Comparison of ENCODE assay signal across 37 cellular contexts in the genomic region with DNA sequence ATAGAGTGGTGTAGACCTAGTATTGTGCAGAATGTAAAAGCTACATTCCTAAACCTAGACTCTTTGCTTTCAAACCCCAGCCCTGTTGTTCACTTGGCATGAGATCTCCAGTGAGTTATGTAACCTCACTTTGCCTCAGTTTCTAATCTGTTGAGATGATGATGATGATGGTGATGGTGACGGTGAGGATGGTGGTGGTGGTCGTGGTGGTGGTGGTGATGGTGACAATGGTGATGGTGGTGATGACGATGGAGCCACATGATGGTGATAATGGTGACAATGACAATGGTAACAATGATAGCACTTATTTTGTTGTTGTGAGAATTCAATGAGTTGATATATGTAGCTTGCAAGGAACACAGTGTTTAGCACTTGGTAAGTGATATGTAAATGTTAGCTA.
"Had no signal": no experiment of that assay in that cellular context is flagged by ENCODE, and none has a peak within 500 bp of the region (broad histone marks: within the 10 kb centered on the region; RNA-seq: fewer than 3 reads in every experiment).

No MANE protein-coding gene starts in this region.

- H3K36me3 Mint-ChIP-seq: activated CD8-positive, alpha-beta memory T cell treated with anti-CD3 and anti-CD28 coated beads, Interleukin-2, amount 10 ng/mL, durations not matched to agents 7 days and 5 days; activated naive CD8-positive, alpha-beta T cell treated with anti-CD3 and anti-CD28 coated beads for 36 hours had no signal

- H3K4me1 ChIP-seq: adrenal gland, breast epithelium had no signal

- H3K4me3 Mint-ChIP-seq: activated B cell treated with CpG ODN at 0.5 μM for 24 hours; activated CD4-positive, alpha-beta memory T cell treated with anti-CD3 and anti-CD28 coated beads, Interleukin-2, amount 10 ng/mL, durations not matched to agents 7 days and 5 days; activated CD4-positive, alpha-beta T cell treated with anti-CD3 and anti-CD28 coated beads for 36 hours; activated CD4-positive, alpha-beta T cell treated with anti-CD3 and anti-CD28 coated beads, Interleukin-2, amount 10 ng/mL, durations not matched to agents 7 days and 5 days; activated CD8-positive, alpha-beta memory T cell treated with anti-CD3 and anti-CD28 coated beads, Interleukin-2, amount 10 ng/mL, durations not matched to agents 7 days and 5 days; activated CD8-positive, alpha-beta T cell treated with anti-CD3 and anti-CD28 coated beads, Interleukin-2, amount 10 ng/mL, durations not matched to agents 7 days and 5 days; activated naive CD4-positive, alpha-beta T cell treated with anti-CD3 and anti-CD28 coated beads for 36 hours; activated naive CD8-positive, alpha-beta T cell treated with anti-CD3 and anti-CD28 coated beads for 36 hours; activated T-cell treated with anti-CD3 and anti-CD28 coated beads, Interleukin-2, amount 50 U/mL, for 24 hours; activated T-helper 1 cell treated with anti-CD3 and anti-CD28 coated beads, Interleukin-12 subunit alpha, Interleukin-12 subunit beta, Interleukin-2, Interleukin-4 antibody, amounts not matched to agents 30 ng/mL and 10 ng/mL and 1 ng/mL, durations not matched to agents 14 hours and 24 hours and 36 hours; activated T-helper 17 cell treated with anti-CD3 and anti-CD28 coated beads, Interleukin-2, amount 50 U/mL, for 72 hours; T-helper 1 cell treated with Interleukin-12 subunit alpha and Interleukin-12 subunit beta and Interleukin-4 antibody, amounts not matched to agents 30 μg/mL and 1 μg/mL, for 36 hours; T-helper 2 cell treated with Interferon-gamma antibody and Interleukin-4, amounts not matched to agents 5 μg/mL and 100 μg/mL, for 36 hours had no signal

- DNase-seq: activated B cell treated with CpG ODN at 0.5 μM for 24 hours; activated CD4-positive, alpha-beta memory T cell treated with anti-CD3 and anti-CD28 coated beads, Interleukin-2, amount 10 ng/mL, durations not matched to agents 7 days and 5 days; activated CD4-positive, alpha-beta T cell treated with anti-CD3 and anti-CD28 coated beads for 36 hours; activated CD4-positive, alpha-beta T cell treated with anti-CD3 and anti-CD28 coated beads for 48 hours; activated CD4-positive, alpha-beta T cell treated with anti-CD3 and anti-CD28 coated beads, Interleukin-2, amount 10 ng/mL, durations not matched to agents 7 days and 5 days; activated CD4-positive, alpha-beta T cell treated with anti-CD3 and anti-CD28 coated beads, Interleukin-2, amount 50 U/mL, for 48 hours; activated CD4-positive, CD25-positive, alpha-beta regulatory T cell treated with anti-CD3 and anti-CD28 coated beads, Interleukin-2, amount 50 U/mL, for 72 hours; activated CD8-positive, alpha-beta memory T cell treated with anti-CD3 and anti-CD28 coated beads for 24 hours; activated CD8-positive, alpha-beta memory T cell treated with anti-CD3 and anti-CD28 coated beads, Interleukin-2, amount 10 ng/mL, durations not matched to agents 7 days and 5 days; activated CD8-positive, alpha-beta memory T cell treated with anti-CD3 and anti-CD28 coated beads, Interleukin-2, amount 50 U/mL, for 48 hours; activated CD8-positive, alpha-beta T cell treated with anti-CD3 and anti-CD28 coated beads, Interleukin-2, amount 10 ng/mL, durations not matched to agents 7 days and 5 days; activated effector memory CD4-positive, alpha-beta T cell treated with anti-CD3 and anti-CD28 coated beads, Interleukin-2, amount 50 U/mL, for 16 hours; activated gamma-delta T cell treated with Interleukin-2 at 50 U/mL for 16 hours; activated naive CD4-positive, alpha-beta T cell; activated naive CD4-positive, alpha-beta T cell treated with anti-CD3 and anti-CD28 coated beads for 36 hours; activated naive CD4-positive, alpha-beta T cell treated with anti-CD3 and anti-CD28 coated beads, Interleukin-2, amount 50 U/mL, for 16 hours; activated naive CD8-positive, alpha-beta T cell treated with anti-CD3 and anti-CD28 coated beads for 36 hours; activated T-cell treated with anti-CD3 and anti-CD28 coated beads, Interleukin-2, amount 50 U/mL, for 24 hours; activated T-cell treated with anti-CD3 and anti-CD28 coated beads, Interleukin-2, amount 50 U/mL, for 48 hours; adrenal gland; amniotic stem cell; aorta; body of pancreas; brain microvascular endothelial cell; central memory CD4-positive, alpha-beta T cell; T-helper 1 cell; T-helper 2 cell; T-helper 9 cell had no signal

- H3K27ac Mint-ChIP-seq: activated B cell treated with CpG ODN at 0.5 μM for 24 hours; activated CD4-positive, alpha-beta memory T cell treated with anti-CD3 and anti-CD28 coated beads, Interleukin-2, amount 10 ng/mL, durations not matched to agents 7 days and 5 days; activated CD4-positive, alpha-beta T cell treated with anti-CD3 and anti-CD28 coated beads for 36 hours; activated CD4-positive, alpha-beta T cell treated with anti-CD3 and anti-CD28 coated beads, Interleukin-2, amount 10 ng/mL, durations not matched to agents 7 days and 5 days; activated CD8-positive, alpha-beta memory T cell treated with anti-CD3 and anti-CD28 coated beads, Interleukin-2, amount 10 ng/mL, durations not matched to agents 7 days and 5 days; activated CD8-positive, alpha-beta T cell treated with anti-CD3 and anti-CD28 coated beads, Interleukin-2, amount 10 ng/mL, durations not matched to agents 7 days and 5 days; activated naive CD4-positive, alpha-beta T cell treated with anti-CD3 and anti-CD28 coated beads for 36 hours; activated naive CD4-positive, alpha-beta T cell treated with anti-CD3 and anti-CD28 coated beads, Interleukin-2, amount 50 U/mL, for 72 hours; activated naive CD8-positive, alpha-beta T cell treated with anti-CD3 and anti-CD28 coated beads for 36 hours; activated T-cell treated with anti-CD3 and anti-CD28 coated beads, Interleukin-2, amount 50 U/mL, for 24 hours; activated T-helper 1 cell treated with anti-CD3 and anti-CD28 coated beads, Interleukin-12 subunit alpha, Interleukin-12 subunit beta, Interleukin-2, Interleukin-4 antibody, amounts not matched to agents 30 ng/mL and 10 ng/mL and 1 ng/mL, durations not matched to agents 14 hours and 24 hours and 36 hours; activated T-helper 17 cell treated with anti-CD3 and anti-CD28 coated beads, Interleukin-2, amount 50 U/mL, for 72 hours; T-helper 1 cell treated with Interleukin-12 subunit alpha and Interleukin-12 subunit beta and Interleukin-4 antibody, amounts not matched to agents 30 μg/mL and 1 μg/mL, for 36 hours; T-helper 2 cell treated with Interferon-gamma antibody and Interleukin-4, amounts not matched to agents 5 μg/mL and 100 μg/mL, for 36 hours had no signal

- H3K4me3 ChIP-seq: adrenal gland, body of pancreas, breast epithelium had no signal

- H3K4me1 Mint-ChIP-seq: activated B cell treated with CpG ODN at 0.5 μM for 24 hours; activated CD4-positive, alpha-beta memory T cell treated with anti-CD3 and anti-CD28 coated beads, Interleukin-2, amount 10 ng/mL, durations not matched to agents 7 days and 5 days; activated CD4-positive, alpha-beta T cell treated with anti-CD3 and anti-CD28 coated beads for 36 hours; activated CD4-positive, alpha-beta T cell treated with anti-CD3 and anti-CD28 coated beads, Interleukin-2, amount 10 ng/mL, durations not matched to agents 7 days and 5 days; activated CD8-positive, alpha-beta memory T cell treated with anti-CD3 and anti-CD28 coated beads, Interleukin-2, amount 10 ng/mL, durations not matched to agents 7 days and 5 days; activated naive CD8-positive, alpha-beta T cell treated with anti-CD3 and anti-CD28 coated beads for 36 hours; activated T-helper 17 cell treated with anti-CD3 and anti-CD28 coated beads, Interleukin-2, amount 50 U/mL, for 72 hours had no signal

- H3K27ac ChIP-seq: adrenal gland, body of pancreas, brain microvascular endothelial cell, breast epithelium, VCaP had no signal

- H3K36me3 ChIP-seq: adrenal gland, brain microvascular endothelial cell, breast epithelium had no signal

- H3K9me3 Mint-ChIP-seq: activated B cell treated with CpG ODN at 0.5 μM for 24 hours; activated CD4-positive, alpha-beta memory T cell treated with anti-CD3 and anti-CD28 coated beads, Interleukin-2, amount 10 ng/mL, durations not matched to agents 7 days and 5 days; activated CD4-positive, alpha-beta T cell treated with anti-CD3 and anti-CD28 coated beads, Interleukin-2, amount 10 ng/mL, durations not matched to agents 7 days and 5 days; activated naive CD4-positive, alpha-beta T cell treated with anti-CD3 and anti-CD28 coated beads for 36 hours; activated naive CD4-positive, alpha-beta T cell treated with anti-CD3 and anti-CD28 coated beads, Interleukin-2, amount 50 U/mL, for 72 hours; activated naive CD8-positive, alpha-beta T cell treated with anti-CD3 and anti-CD28 coated beads for 36 hours; activated T-cell treated with anti-CD3 and anti-CD28 coated beads, Interleukin-2, amount 50 U/mL, for 24 hours; activated T-helper 1 cell treated with anti-CD3 and anti-CD28 coated beads, Interleukin-12 subunit alpha, Interleukin-12 subunit beta, Interleukin-2, Interleukin-4 antibody, amounts not matched to agents 30 ng/mL and 10 ng/mL and 1 ng/mL, durations not matched to agents 14 hours and 24 hours and 36 hours; activated T-helper 17 cell treated with anti-CD3 and anti-CD28 coated beads, Interleukin-2, amount 50 U/mL, for 72 hours; T-helper 1 cell treated with Interleukin-12 subunit alpha and Interleukin-12 subunit beta and Interleukin-4 antibody, amounts not matched to agents 30 μg/mL and 1 μg/mL, for 36 hours; T-helper 2 cell treated with Interferon-gamma antibody and Interleukin-4, amounts not matched to agents 5 μg/mL and 100 μg/mL, for 36 hours had no signal

- H3K27me3 ChIP-seq: adrenal gland, body of pancreas, brain microvascular endothelial cell, breast epithelium had no signal

- FAIRE-seq: astrocyte, TTC549 had no signal

- ATAC-seq: activated CD4-positive, alpha-beta T cell treated with anti-CD3 and anti-CD28 coated beads for 36 hours; activated CD8-positive, alpha-beta memory T cell treated with anti-CD3 and anti-CD28 coated beads, Interleukin-2, amount 10 ng/mL, durations not matched to agents 7 days and 5 days; activated CD8-positive, alpha-beta T cell treated with anti-CD3 and anti-CD28 coated beads, Interleukin-2, amount 10 ng/mL, durations not matched to agents 7 days and 5 days; activated naive CD4-positive, alpha-beta T cell treated with anti-CD3 and anti-CD28 coated beads, Interleukin-2, amount 50 U/mL, for 72 hours; activated T-helper 17 cell treated with anti-CD3 and anti-CD28 coated beads, Interleukin-2, amount 50 U/mL, for 72 hours; body of pancreas had no signal

- H3K9me3 ChIP-seq: adrenal gland, body of pancreas had no signal
